11 cellular contexts compared by ENCODE assay signal in the genomic region with DNA sequence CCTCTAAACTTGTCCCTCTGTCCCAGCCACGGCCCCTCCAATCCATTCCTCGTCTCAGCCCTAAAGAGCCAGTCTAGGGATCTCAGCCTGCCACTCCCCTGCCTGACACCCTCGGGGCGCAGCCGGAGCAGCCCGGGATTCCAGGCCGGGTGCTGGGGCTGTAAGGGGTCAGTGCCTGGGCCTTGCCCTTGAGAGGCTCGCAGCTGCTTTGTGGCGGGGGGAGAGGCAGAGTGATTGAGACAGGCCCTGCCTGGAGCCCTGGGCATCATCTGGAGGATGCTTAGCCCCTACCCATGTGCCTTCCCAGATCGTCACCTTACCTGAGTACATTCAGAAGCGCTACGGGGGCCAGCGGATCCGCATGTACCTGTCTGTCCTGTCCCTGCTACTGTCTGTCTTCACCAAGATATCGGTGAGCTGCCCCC. TPM values are rescaled to one million over a fixed set of nuclear protein-coding genes. Genes with fewer than 3 reads are reported as not detected.
"Had no signal": no experiment of that assay in that cellular context is flagged by ENCODE, and none has a peak within 500 bp of the region (broad histone marks: within the 10 kb centered on the region; RNA-seq: fewer than 3 reads in every experiment).

No MANE protein-coding gene starts in this region.

- H3K4me3 Mint-ChIP-seq: mesothelial cell of epicardium, neural crest cell, T-helper 17 cell had no signal

- H3K36me3 ChIP-seq: adrenal gland, pancreas, thyroid gland had no signal

- H3K27ac ChIP-seq: adrenal gland, coronary artery, pancreas, thyroid gland had no signal

- H3K4me1 ChIP-seq: adrenal gland, pancreas, thyroid gland had no signal

- H3K27me3 Mint-ChIP-seq: T-helper 17 cell had no signal

- H3K4me3 ChIP-seq: adrenal gland, coronary artery, pancreas, thyroid gland had no signal

- H3K9me3 Mint-ChIP-seq: mesothelial cell of epicardium, neural crest cell had no signal

- FAIRE-seq: frontal cortex, pancreas had no signal

- H3K36me3 Mint-ChIP-seq: mesothelial cell of epicardium had no signal

- H3K27me3 ChIP-seq: adrenal gland, pancreas, thyroid gland had no signal

- H3K9me3 ChIP-seq: adrenal gland, pancreas, thyroid gland had no signal

RNA-seq across cellular contexts. Expression of a gene that starts 8.3 kb away (rescaled TPM):
- total RNA-seq: endothelial cell of umbilical vein, frontal cortex, kidney epithelial cell, myocyte, neural crest cell, pancreas, T-helper 17 cell, thyroid gland had no signal
- polyA plus RNA-seq: endothelial cell of umbilical vein had no signal
